In the genomic region with DNA sequence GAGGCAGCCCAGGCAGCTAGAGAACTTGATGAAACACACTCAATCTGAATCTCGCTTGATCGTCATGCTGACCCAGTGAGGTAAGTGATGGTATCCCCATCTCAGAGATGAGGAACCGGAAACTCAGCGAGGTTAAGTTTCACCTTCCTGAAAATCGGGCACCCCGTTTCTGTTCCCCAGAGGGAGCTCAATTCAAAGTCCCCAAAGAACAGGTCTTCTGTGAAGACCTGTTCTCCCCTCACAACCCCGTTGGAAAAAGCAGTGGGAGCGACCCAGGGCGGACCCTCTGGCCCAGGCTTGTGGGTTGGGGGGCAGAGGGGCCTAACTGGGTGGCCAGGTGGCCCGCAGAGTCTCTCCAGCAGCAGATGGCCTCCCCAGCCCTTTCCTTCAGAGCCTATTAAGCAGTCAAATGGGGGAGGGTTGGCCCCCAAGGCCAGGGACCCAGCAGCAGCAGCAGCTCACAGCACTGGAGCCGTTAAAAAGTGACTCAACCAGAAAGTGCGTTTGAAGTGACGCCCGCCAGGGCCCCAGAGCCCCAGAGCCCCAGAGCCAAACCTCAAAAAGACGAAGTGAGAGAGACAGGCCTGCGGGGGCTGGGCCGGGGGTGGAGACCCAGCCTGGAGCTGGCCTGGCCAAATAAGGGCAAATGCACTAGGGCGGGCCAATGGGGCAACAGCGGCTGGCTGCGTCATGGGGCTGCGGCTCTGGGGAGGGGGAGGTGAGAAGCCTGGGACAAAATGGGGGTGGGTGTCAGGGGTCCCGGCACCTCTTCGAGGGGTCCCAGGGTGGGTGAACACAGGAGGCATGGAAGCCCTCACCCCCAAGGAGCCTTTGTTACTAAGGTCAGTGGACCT, we compare ENCODE assay signal across 8 cellular contexts. TPM values are rescaled to one million over a fixed set of nuclear protein-coding genes. Genes with fewer than 3 reads are reported as not detected.
A peak's percentile ranks its signal among the peaks of the same experiment; 100 is the strongest.
DNase-seq lines count a peak whose midpoint lies in the region; ATAC-seq, FAIRE-seq and TF ChIP-seq lines count a peak whose summit lies in the region.

No MANE protein-coding gene starts in this region.

- peak overlapping the region in 1 of 2 donors; percentile 97 for H3K27ac ChIP-seq in lung (ENCODE audit: low read depth in 1 of 2, low read length in 1 of 2)
- H3K27ac ChIP-seq in PC-3 (ENCODE audit: low read length), result no peak overlapping the region

- H3K27me3 ChIP-seq in lung (ENCODE audit: control insufficient read depth, insufficient read depth) (no peaks in the 10 kb centered on the region), PC-3 (ENCODE audit: low read length) (no peaks in the 10 kb centered on the region)

- no peaks in the 10 kb centered on the region for H4K20me1 ChIP-seq in PC-3 (ENCODE audit: low read length)

- no peaks in the 10 kb centered on the region for H3K79me2 ChIP-seq in PC-3 (ENCODE audit: low read length)

- no peak for FAIRE-seq in HTR-8/SVneo (lab: Jason Lieb, UNC)

- no peaks in the 10 kb centered on the region for H3K36me3 ChIP-seq in lung (ENCODE audit: control insufficient read depth in 2 of 2, insufficient read depth in 2 of 2, low read length in 2 of 2)
- no peaks in the 10 kb centered on the region for H3K36me3 ChIP-seq in PC-3 (ENCODE audit: low read depth, low read length)

- H3K9ac ChIP-seq in PC-3 (ENCODE audit: low read length), result no peak overlapping the region

- TF ChIP-seq CTCF in lung (IDR thresholded peaks at IDR 0.05; ENCODE audit: control extremely low read depth, extremely low read depth), result no peak
- TF ChIP-seq CTCF in PC-3 (conservative IDR thresholded peaks at IDR 0.05; ENCODE audit: low read depth, low read length), result no peak

- no peaks in the 10 kb centered on the region for H3K9me2 ChIP-seq in PC-3 (replicated peaks; ENCODE audit: low read length)

- CTCF ChIA-PET in PC-3 (lab: Charles Lee), result interaction anchor here (0.9 kb wide), 1 partner anchor 80 kb away, joined by 4 read pairs; the partner anchor contains the start of gene RNF43

- no peaks in the 10 kb centered on the region for H3F3A ChIP-seq in PC-3 (ENCODE audit: low read length, unreplicated experiment)

- POLR2A ChIA-PET in PC-3 (lab: Charles Lee; ENCODE audit: unreplicated experiment), result interaction anchor here (0.6 kb wide), 1 partner anchor 118 kb away, joined by 4 read pairs; no protein-coding TSS in a partner anchor

- H3K4me2 ChIP-seq in PC-3 (ENCODE audit: low read length), result no peak overlapping the region

- no TSS peak for BruUV-seq in PC-3 (replicated peaks; lab: Mats Ljungman, UMichigan)

- peak in 8 of 14 donors; percentile 20 to 79 (median 55) for DNase-seq in C1 segment of cervical spinal cord (lab: John Stamatoyannopoulos, UW)
- DNase-seq in HTR-8/SVneo (ENCODE audit: insufficient read length, low spot score), result peak; percentile 87
- peak; percentile 25 for DNase-seq in cerebellar cortex (ENCODE audit: low spot score)
- peak; percentile 83 for DNase-seq in lung (ENCODE audit: low spot score)
- peak; percentile 91 to 92 for DNase-seq in stimulated activated CD8-positive, alpha-beta memory T cell treated with anti-CD3 and anti-CD28 coated beads, Interleukin-15, amount 100 ng/mL, for 4 hours (ENCODE audit: low read depth in 2 of 2)
- no peak for DNase-seq in PC-3

- intact Hi-C loops in PC-3 (cut with micrococcal nuclease), result no loop called here

- H2AFZ ChIP-seq in PC-3 (ENCODE audit: low read length), result no peak overlapping the region

- H3K4me3 ChIP-seq in lung (no peak overlapping the region), PC-3 (ENCODE audit: low read length) (no peak overlapping the region)

- H3K9me3 ChIP-seq in lung (ENCODE audit: control insufficient read depth in 2 of 2, insufficient read depth in 1 of 2, low read length in 1 of 2), result peaks cover 0 to 3% of the 10 kb centered on the region in 2 donors
- H3K9me3 ChIP-seq in PC-3 (ENCODE audit: low read length), result no peaks in the 10 kb centered on the region

- H3K4me1 ChIP-seq in lung (ENCODE audit: control insufficient read depth in 2 of 2, insufficient read depth in 2 of 2, low read length in 2 of 2) (peaks cover 0 to 6% of the 10 kb centered on the region in 2 donors), PC-3 (ENCODE audit: insufficient read depth, low read length) (peaks cover 6% of the 10 kb centered on the region; the same call in 1 of the 2 replicates)

- WGBS in lung, 2 donors, result 15 to 32% methylated on average over 23 of the region's 23 CpGs

- ATAC-seq in GM21381 (IDR thresholded peaks at IDR 0.05; ENCODE audit: unreplicated experiment) (peak; percentile 52), lung (ENCODE audit: insufficient read depth, low FRiP score) (peak; percentile 65), PC-3 (no peak)
- peak; percentile 79 to 80 for ATAC-seq in activated CD4-positive, CD25-positive, alpha-beta regulatory T cell treated with anti-CD3 and anti-CD28 coated beads, Interleukin-2, amount 50 U/mL, for 24 hours

RNA-seq across cellular contexts. Expression of gene TSPOAP1, which starts 9.2 kb away (rescaled TPM):
- total RNA-seq in lung (10 to 100 TPM; 19.3 to 23.5 TPM), PC-3 (2014; rRNA removed) (4.3 and 8.3 TPM in 2 replicates)
- polyA plus RNA-seq in lung, result 10 to 100 TPM in 1 of 2 donors, 1 to 10 TPM in 1; 7.0 to 17.1 TPM

RNA-seq across cellular contexts. Expression of gene SUPT4H1, which starts 14.2 kb away (rescaled TPM):
- total RNA-seq in lung (10 to 100 TPM; 54.6 to 59.2 TPM), PC-3 (2014; rRNA removed) (100.0 and 116 TPM in 2 replicates)
- 10 to 100 TPM; 75.5 to 97.5 TPM for polyA plus RNA-seq in lung

RNA-seq across cellular contexts. Expression of gene MPO, which starts 57.1 kb away (rescaled TPM):
- total RNA-seq in lung (10 to 100 TPM in 1 of 2 donors, 1 to 10 TPM in 1; 2.5 to 62.0 TPM), PC-3 (2014; rRNA removed) (not detected in 2 replicates)
- 10 to 100 TPM in 1 of 2 donors, under 1 TPM in 1; 0.79 to 10.8 TPM for polyA plus RNA-seq in lung
